In genomic region chr10:72337039-72337629, GRCh38 we compare ENCODE assay signal across 8 cellular contexts. TPM values are rescaled to one million over a fixed set of nuclear protein-coding genes. Genes with fewer than 3 reads are reported as not detected.
DNase-seq lines count a peak whose midpoint lies in the region; ATAC-seq and TF ChIP-seq lines count a peak whose summit lies in the region.

No MANE protein-coding gene starts in this region.

- peak; percentile 100 for TF ChIP-seq CTCF in activated CD8-positive, alpha-beta T cell treated with anti-CD3 and anti-CD28 coated beads for 36 hours (IDR thresholded peaks at IDR 0.05)

- peaks cover 53% of the 10 kb centered on the region for H3K36me3 Mint-ChIP-seq in activated CD8-positive, alpha-beta T cell treated with anti-CD3 and anti-CD28 coated beads for 36 hours (ENCODE audit: low read depth)
- peaks cover 36% of the 10 kb centered on the region for H3K36me3 Mint-ChIP-seq in stimulated activated naive CD8-positive, alpha-beta T cell treated with anti-CD3 and anti-CD28 coated beads, Interleukin-15, Interleukin-2, amounts not matched to agents 100 ng/mL and 50 ng/mL, for 24 hours (ENCODE audit: low read depth)

- intact Hi-C loops in activated CD8-positive, alpha-beta T cell treated with anti-CD3 and anti-CD28 coated beads for 36 hours (cut with micrococcal nuclease): loop anchor here (10.0 kb wide), 1 partner anchor 252 kb away; the partner anchor contains the start of gene SPOCK2

- no peaks in the 10 kb centered on the region for H3K27me3 Mint-ChIP-seq in activated CD8-positive, alpha-beta T cell treated with anti-CD3 and anti-CD28 coated beads for 36 hours
- no peaks in the 10 kb centered on the region for H3K27me3 Mint-ChIP-seq in stimulated activated naive CD8-positive, alpha-beta T cell treated with anti-CD3 and anti-CD28 coated beads, Interleukin-15, Interleukin-2, amounts not matched to agents 100 ng/mL and 50 ng/mL, for 24 hours

- peaks cover 63% of the 10 kb centered on the region for H3K4me1 Mint-ChIP-seq in activated CD8-positive, alpha-beta T cell treated with anti-CD3 and anti-CD28 coated beads for 36 hours (ENCODE audit: low read depth)
- peaks cover 62% of the 10 kb centered on the region for H3K4me1 Mint-ChIP-seq in stimulated activated naive CD8-positive, alpha-beta T cell treated with anti-CD3 and anti-CD28 coated beads, Interleukin-15, Interleukin-2, amounts not matched to agents 100 ng/mL and 50 ng/mL, for 24 hours (ENCODE audit: low read depth)

- peak; percentile 40 for DNase-seq in NK-92 treated with Interleukin-12 subunit alpha and Interleukin-12 subunit beta, amount 100 ng/mL, for 24 hours (lab: John Stamatoyannopoulos, UW)
- no peak for DNase-seq in NK-92 (lab: John Stamatoyannopoulos, UW; ENCODE audit: unreplicated experiment)
- peak; percentile 32 for DNase-seq in NCI-H2196 treated with DMSO at 0.1 percent for 48 hours (lab: John Stamatoyannopoulos, UW; ENCODE audit: unreplicated experiment)
- peak; percentile 71 for DNase-seq in activated CD8-positive, alpha-beta T cell treated with anti-CD3 and anti-CD28 coated beads for 36 hours
- DNase-seq in effector CD8-positive, alpha-beta T cell (lab: John Stamatoyannopoulos, UW): peak; percentile 53
- DNase-seq in medulla oblongata (ENCODE audit: extremely low spot score): peak; percentile 91

- POLR2A ChIA-PET in activated CD8-positive, alpha-beta T cell treated with anti-CD3 and anti-CD28 coated beads for 36 hours (lab: Charles Lee): interaction anchor here (1.0 to 28.1 kb wide), 6 partner anchors 10 to 253 kb away, joined by 3 to 796 read pairs (median 66); partner anchors contain the start of gene DDIT4

- H3K9me3 Mint-ChIP-seq in activated CD8-positive, alpha-beta T cell treated with anti-CD3 and anti-CD28 coated beads for 36 hours: no peaks in the 10 kb centered on the region
- H3K9me3 Mint-ChIP-seq in stimulated activated naive CD8-positive, alpha-beta T cell treated with anti-CD3 and anti-CD28 coated beads, Interleukin-15, Interleukin-2, amounts not matched to agents 100 ng/mL and 50 ng/mL, for 24 hours: no peaks in the 10 kb centered on the region

- CTCF ChIA-PET in activated CD8-positive, alpha-beta T cell treated with anti-CD3 and anti-CD28 coated beads for 36 hours (lab: Charles Lee): interaction anchor here (0.6 to 10.9 kb wide), 52 partner anchors 9 to 449 kb away, joined by 3 to 164 read pairs (median 6); partner anchors contain the start of genes ANAPC16, ASCC1, DDIT4 and DNAJB12

- ATAC-seq in activated CD8-positive, alpha-beta T cell treated with anti-CD3 and anti-CD28 coated beads for 36 hours: no peak
- ATAC-seq in GM21515 (IDR thresholded peaks at IDR 0.05; ENCODE audit: unreplicated experiment): no peak

- peak overlapping the region; percentile 84 for H3K27ac Mint-ChIP-seq in activated CD8-positive, alpha-beta T cell treated with anti-CD3 and anti-CD28 coated beads for 36 hours
- peak overlapping the region; percentile 92 for H3K27ac Mint-ChIP-seq in stimulated activated naive CD8-positive, alpha-beta T cell treated with anti-CD3 and anti-CD28 coated beads, Interleukin-15, Interleukin-2, amounts not matched to agents 100 ng/mL and 50 ng/mL, for 24 hours

- no peak overlapping the region for H3K4me3 Mint-ChIP-seq in activated CD8-positive, alpha-beta T cell treated with anti-CD3 and anti-CD28 coated beads for 36 hours
- H3K4me3 Mint-ChIP-seq in stimulated activated naive CD8-positive, alpha-beta T cell treated with anti-CD3 and anti-CD28 coated beads, Interleukin-15, Interleukin-2, amounts not matched to agents 100 ng/mL and 50 ng/mL, for 24 hours: no peak overlapping the region

RNA-seq across cellular contexts. Expression of gene DNAJB12, which starts 17.6 kb away (rescaled TPM):
- 10 to 100 TPM; 17.1 to 17.5 TPM for total RNA-seq in activated CD8-positive, alpha-beta T cell treated with anti-CD3 and anti-CD28 coated beads for 36 hours
